In the genomic region with DNA sequence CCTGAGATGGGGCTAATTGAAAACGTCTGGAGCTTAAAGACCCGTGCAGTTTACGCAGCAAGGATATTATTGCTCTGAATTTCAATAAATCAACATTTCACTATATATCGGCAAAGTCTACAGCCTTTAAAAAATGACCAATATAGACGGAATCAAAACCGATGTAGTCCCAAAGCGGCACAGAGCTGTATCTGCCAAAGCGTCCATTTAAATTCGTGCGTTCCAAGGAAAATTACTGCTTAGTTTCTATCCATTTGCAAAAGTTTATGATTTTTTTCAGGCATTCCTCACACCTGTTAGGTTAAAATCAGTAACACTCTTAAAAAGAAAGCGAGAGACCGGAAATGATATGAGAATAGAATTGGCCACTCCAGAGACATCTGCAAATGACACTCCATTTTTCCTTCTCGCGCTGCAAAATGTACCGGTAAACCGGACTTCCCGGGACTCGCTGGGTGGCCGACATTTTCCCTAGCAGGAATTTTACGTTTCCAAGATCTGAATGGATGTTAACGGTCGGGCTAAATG, we compare ENCODE assay signal across 8 cellular contexts. TPM values are rescaled to one million over a fixed set of nuclear protein-coding genes. Genes with fewer than 3 reads are reported as not detected.
DNase-seq lines count a peak whose midpoint lies in the region; ATAC-seq and TF ChIP-seq lines count a peak whose summit lies in the region.

No MANE protein-coding gene starts in this region.

- no peak for DNase-seq in activated CD4-positive, CD25-positive, alpha-beta regulatory T cell (lab: John Stamatoyannopoulos, UW)
- DNase-seq in WERI-Rb-1 (no peak), Right ventricle myocardium superior (no peak), psoas muscle (no peak), NCI-H526 treated with DMSO at 0.1 percent for 48 hours (lab: John Stamatoyannopoulos, UW) (no peak)

- intact Hi-C loops in Right ventricle myocardium superior (cut with DNase I) (no loop called here), psoas muscle (cut with DNase I) (loop anchor here in 1 of 2 donors (5.0 kb wide), 2 partner anchors 210 to 845 kb away; partner anchors contain the start of genes DNAJB11 and TRA2B)

- ATAC-seq in activated CD4-positive, CD25-positive, alpha-beta regulatory T cell treated with anti-CD3 and anti-CD28 coated beads, Interleukin-2, amount 50 U/mL, for 24 hours, result peak; percentile 12 to 18
- ATAC-seq in HG03196 (IDR thresholded peaks at IDR 0.05; ENCODE audit: unreplicated experiment) (peak; percentile 6), Right ventricle myocardium superior (ENCODE audit: poor library complexity) (peak; percentile 19), psoas muscle (peak; percentile 0 to 8 (median 4)), HG03571 (IDR thresholded peaks at IDR 0.05; ENCODE audit: unreplicated experiment) (no peak)

- TF ChIP-seq CTCF in WERI-Rb-1 (IDR thresholded peaks at IDR 0.05; ENCODE audit: low read depth, low read length) (no peak), psoas muscle (IDR thresholded peaks at IDR 0.05) (no peak)

- H3K27me3 ChIP-seq in WERI-Rb-1 (ENCODE audit: insufficient read depth, low read depth, severe bottlenecking), result no peaks in the 10 kb centered on the region
- H3K27me3 ChIP-seq in psoas muscle (ENCODE audit: insufficient read depth in 3 of 3, low read length in 2 of 3), result no peaks in the 10 kb centered on the region

- H3K9me3 ChIP-seq in WERI-Rb-1 (ENCODE audit: severe bottlenecking), result no peaks in the 10 kb centered on the region
- H3K9me3 ChIP-seq in psoas muscle, result no peaks in the 10 kb centered on the region

- H3K4me1 ChIP-seq in psoas muscle, result peaks cover 32% of the 10 kb centered on the region

- 3 to 4% (median 3%) methylated on average over 22 of the region's 22 CpGs for WGBS in psoas muscle, 3 donors

- H3K27ac ChIP-seq in WERI-Rb-1 (peak overlapping the region; percentile 100), psoas muscle (peak overlapping the region; percentile 98)

- peak overlapping the region; percentile 97 for H3K4me3 ChIP-seq in WERI-Rb-1 (ENCODE audit: low read depth, low read length)
- peak overlapping the region; percentile 93 for H3K4me3 ChIP-seq in psoas muscle

- peaks cover 45% of the 10 kb centered on the region for H3K36me3 ChIP-seq in WERI-Rb-1
- H3K36me3 ChIP-seq in psoas muscle (ENCODE audit: insufficient read depth in 1 of 2, low read depth in 1 of 2), result peaks cover 21 to 36% of the 10 kb centered on the region in 2 donors

RNA-seq across cellular contexts. Expression of gene EIF4A2, which starts 0.8 kb away (rescaled TPM):
- 415 TPM for total RNA-seq in Right ventricle myocardium superior
- total RNA-seq in psoas muscle, result 100 to 1,000 TPM; 541 to 778 (median 587) TPM
- polyA plus RNA-seq in psoas muscle, result 100 to 1,000 TPM; 397 to 570 (median 513) TPM

RNA-seq across cellular contexts. Expression of gene RFC4, which starts 23.7 kb away (rescaled TPM):
- 8.6 TPM for total RNA-seq in Right ventricle myocardium superior
- total RNA-seq in psoas muscle, result 1 to 10 TPM; 3.4 to 8.1 (median 6.0) TPM
- 10 to 100 TPM; 10.3 to 20.6 (median 17.2) TPM for polyA plus RNA-seq in psoas muscle

RNA-seq across cellular contexts. Expression of gene ADIPOQ, which starts 59.9 kb away (rescaled TPM):
- total RNA-seq in Right ventricle myocardium superior (8.2 TPM), psoas muscle (1 to 10 TPM in 2 of 4 donors, under 1 TPM in 2; 0.58 to 3.7 (median 1.4) TPM)
- polyA plus RNA-seq in psoas muscle, result 1 to 10 TPM; 1.3 to 9.3 (median 2.3) TPM
